Comparison of ENCODE assay signal across 12 cellular contexts in genomic region chr6:128508588-128509296, GRCh38. TPM values are rescaled to one million over a fixed set of nuclear protein-coding genes. Genes with fewer than 3 reads are reported as not detected.
DNase-seq lines count a peak whose midpoint lies in the region; ATAC-seq and TF ChIP-seq lines count a peak whose summit lies in the region.
"Had no signal": no experiment of that assay in that cellular context is flagged by ENCODE, and none has a peak within 500 bp of the region (broad histone marks: within the 10 kb centered on the region; RNA-seq: fewer than 3 reads in every experiment).

No MANE protein-coding gene starts in this region.

- H3K4me1 ChIP-seq in liver (ENCODE audit: control insufficient read depth in 4 of 4, insufficient read depth in 4 of 4, low read length in 3 of 4), result peaks cover 11 to 61% (median 34%) of the 10 kb centered on the region in 4 donors

- CTCF ChIA-PET in AG04450 (lab: Charles Lee), result no interaction called here

- H3K27me3 ChIP-seq in AG04450 (ENCODE audit: control insufficient read depth, insufficient read depth, low read length) (no peaks in the 10 kb centered on the region), MG63 (no peaks in the 10 kb centered on the region), liver (ENCODE audit: control insufficient read depth in 4 of 4, insufficient read depth in 4 of 4, low read length in 3 of 4) (no peaks in the 10 kb centered on the region)
- H3K27me3 ChIP-seq: upper lobe of left lung had no signal

- 79% methylated on average over 15 of the region's 15 CpGs for WGBS in liver

- H3K4me3 ChIP-seq in AG04450 (ENCODE audit: low read depth, low read length) (no peak overlapping the region), MG63 (no peak overlapping the region), choroid plexus epithelial cell (ENCODE audit: low read depth, low read length) (peak overlapping the region; percentile 17), liver (ENCODE audit: low read depth in 1 of 3, low read length in 3 of 3) (no peak overlapping the region)
- H3K4me3 ChIP-seq: upper lobe of left lung had no signal

- ATAC-seq in HG03378 (IDR thresholded peaks at IDR 0.05; ENCODE audit: unreplicated experiment), result no peak

- no peak for DNase-seq in AG04450 (ENCODE audit: low read depth, low spot score)
- peak; percentile 75 for DNase-seq in MG63
- DNase-seq in choroid plexus epithelial cell (ENCODE audit: low read depth), result peak; percentile 95
- no peak for DNase-seq in DMS 273 (lab: John Stamatoyannopoulos, UW; ENCODE audit: unreplicated experiment)
- no peak for DNase-seq in NOMO-1 treated with dmso at 0.1 percent for 144 hours (lab: John Stamatoyannopoulos, UW; ENCODE audit: unreplicated experiment)
- DNase-seq in NCI-H2081 treated with DMSO at 0.1 percent for 48 hours (lab: John Stamatoyannopoulos, UW), result no peak
- DNase-seq: activated CD8-positive, alpha-beta memory T cell treated with anti-CD3 and anti-CD28 coated beads, Interleukin-2, amount 50 U/mL, for 4 hours; stimulated activated CD4-positive, alpha-beta T cell treated with anti-CD3 and anti-CD28 coated beads, Interleukin-4, amount 100 ng/mL, for 1 hour; upper lobe of left lung had no signal

- H3K9ac ChIP-seq in liver (ENCODE audit: low read depth in 1 of 2, low read length in 2 of 2), result no peak overlapping the region

- TF ChIP-seq CTCF in AG04450 (IDR thresholded peaks at IDR 0.05; ENCODE audit: low read depth, low read length) (no peak), choroid plexus epithelial cell (conservative IDR thresholded peaks at IDR 0.05; ENCODE audit: low read depth, low read length) (no peak), liver (IDR thresholded peaks at IDR 0.05; ENCODE audit: low read depth, low read length, missing input control) (no peak)

- H3K36me3 ChIP-seq in MG63 (no peaks in the 10 kb centered on the region), liver (ENCODE audit: control insufficient read depth in 4 of 4, insufficient read depth in 3 of 4, low read depth in 1 of 4, low read length in 3 of 4) (no peaks in the 10 kb centered on the region)
- H3K36me3 ChIP-seq: upper lobe of left lung had no signal

- POLR2A ChIA-PET in AG04450 (lab: Yijun Ruan, JAX), result interaction anchor here (1.2 kb wide), 1 partner anchor 11 kb away, joined by 5 read pairs; the partner anchor contains the start of gene PTPRK

- H3K9me3 ChIP-seq in AG04450 (ENCODE audit: control insufficient read depth, insufficient read depth, low read length) (no peaks in the 10 kb centered on the region), MG63 (no peaks in the 10 kb centered on the region), liver (ENCODE audit: control insufficient read depth in 4 of 4, low read length in 3 of 4) (no peaks in the 10 kb centered on the region)
- H3K9me3 ChIP-seq: upper lobe of left lung had no signal

- TF ChIP-seq RAD21 in liver (IDR thresholded peaks at IDR 0.05), result no peak

- H3K27ac ChIP-seq in AG04450 (ENCODE audit: low read depth, low read length), result peak overlapping the region; percentile 58
- peak overlapping the region; percentile 36 to 92 for H3K27ac ChIP-seq in liver (ENCODE audit: low read depth in 1 of 2, low read length in 2 of 2)
- H3K27ac ChIP-seq: C4-2B, upper lobe of left lung had no signal

TF ChIP-seq in liver, 16 proteins besides CTCF, POLR2A, EP300 and RAD21:
- TF ChIP-seq HNF4G (IDR thresholded peaks at IDR 0.05) (no peak), ZBTB33 (IDR thresholded peaks at IDR 0.05) (no peak), ATF3 (IDR thresholded peaks at IDR 0.05) (no peak), YY1 (IDR thresholded peaks at IDR 0.05) (no peak)

RNA-seq across cellular contexts. Expression of gene PTPRK, which starts 11.7 kb away (rescaled TPM):
- polyA plus RNA-seq in AG04450 (2011; rRNA removed), result 37.8 and 53.7 TPM in 2 replicates
- 95.3 and 115 TPM in 2 replicates for polyA minus RNA-seq in AG04450 (2011; rRNA and poly(A)+ RNA removed)
- 9.7 and 33.7 TPM in 2 replicates for total RNA-seq in MG63 (2014; rRNA removed; shearing (Covaris generic); ENCODE audit: low replicate concordance)
- 10 to 100 TPM; 25.9 to 61.2 TPM for total RNA-seq in liver
- polyA plus RNA-seq in liver, result 10 to 100 TPM; 12.1 to 32.3 TPM

Comparison
In these comparisons a context has a peak if more than half of its experiments do, and no peak if none do; other contexts are left out.
1. DNase-seq: peak in MG63 (single experiment) and choroid plexus epithelial cell (single experiment); none in AG04450 (single experiment), DMS 273 (single experiment), NOMO-1 treated with dmso at 0.1 percent for 144 hours (single experiment) and NCI-H2081 treated with DMSO at 0.1 percent for 48 hours (single experiment).